ENCODE assay signal across 19 cellular contexts in genomic region chr14:69183735-69184134, GRCh38. TPM values are rescaled to one million over a fixed set of nuclear protein-coding genes. Genes with fewer than 3 reads are reported as not detected.
DNase-seq lines count a peak whose midpoint lies in the region; ATAC-seq and TF ChIP-seq lines count a peak whose summit lies in the region.
"Had no signal": no experiment of that assay in that cellular context is flagged by ENCODE, and none has a peak within 500 bp of the region (broad histone marks: within the 10 kb centered on the region; RNA-seq: fewer than 3 reads in every experiment).

No MANE protein-coding gene starts in this region.

- peaks cover 2% of the 10 kb centered on the region; the same call in 1 of the 3 replicates for H3K9me3 Mint-ChIP-seq in GM23338
- H3K9me3 Mint-ChIP-seq in WTC11: peaks cover 4% of the 10 kb centered on the region; the same call in 1 of the 2 replicates
- H3K9me3 Mint-ChIP-seq: activated B cell treated with CpG ODN at 0.5 μM for 24 hours; activated T-helper 2 cell treated with anti-CD3 and anti-CD28 coated beads, Interferon-gamma antibody, Interleukin-2, Interleukin-4, amounts not matched to agents 10 μg/mL and 5 μg/mL and 100 μg/mL, durations not matched to agents 14 hours and 24 hours and 36 hours had no signal

- H3K4me1 ChIP-seq in GM23338 (ENCODE audit: insufficient read depth) (peaks cover 11% of the 10 kb centered on the region; the same call in 1 of the 2 replicates), GM23248 (ENCODE audit: insufficient read depth) (no peaks in the 10 kb centered on the region)
- H3K4me1 ChIP-seq: sigmoid colon had no signal

- peak; percentile 83 for DNase-seq in GM23338 (ENCODE audit: low spot score)
- DNase-seq in MV-4-11 (lab: John Stamatoyannopoulos, UW): peak; percentile 96
- peak; percentile 24 for DNase-seq in WTC11 (ENCODE audit: low spot score)
- peak; percentile 73 for DNase-seq in iPS-NIHi7 (ENCODE audit: extremely low spot score)
- no peak for DNase-seq in occipital lobe (lab: John Stamatoyannopoulos, UW)
- no peak for DNase-seq in activated T-cell treated with anti-CD3 and anti-CD28 coated beads, Interleukin-2, amount 50 U/mL, for 48 hours
- no peak for DNase-seq in activated naive CD4-positive, alpha-beta T cell treated with Interleukin-2 at 50 U/mL for 16 hours
- no peak for DNase-seq in GM23248
- DNase-seq: activated B cell treated with CpG ODN at 0.5 μM for 24 hours; foreskin melanocyte; GDM1; MM.1S; NCI-H2029; NCI-H510A; sigmoid colon; stimulated activated CD4-positive, alpha-beta T cell treated with anti-CD3 and anti-CD28 coated beads, Interleukin-2, amount 100 ng/mL, for 24 hours; substantia nigra; T-helper 1 cell had no signal

- H3K27ac Mint-ChIP-seq in GM23338: peak overlapping the region; percentile 82
- H3K27ac Mint-ChIP-seq in WTC11: peak overlapping the region; percentile 79
- H3K27ac Mint-ChIP-seq: activated B cell treated with CpG ODN at 0.5 μM for 24 hours; activated T-helper 2 cell treated with anti-CD3 and anti-CD28 coated beads, Interferon-gamma antibody, Interleukin-2, Interleukin-4, amounts not matched to agents 10 μg/mL and 5 μg/mL and 100 μg/mL, durations not matched to agents 14 hours and 24 hours and 36 hours had no signal

- 58 to 65% methylated on average over 4 of the region's 4 CpGs for WGBS in GM23248 (ENCODE audit: low coverage in 1 of 2, low lambda C conversion rate in 2 of 2, missing lambda C conversion rate in 2 of 2), 2 experiments

- H4K20me1 ChIP-seq in GM23338 (replicated peaks; ENCODE audit: insufficient read depth): no peaks in the 10 kb centered on the region
- H4K20me1 ChIP-seq in GM23248 (ENCODE audit: insufficient read depth): no peaks in the 10 kb centered on the region

- H2AFZ ChIP-seq in GM23338 (peak overlapping the region; percentile 43; the same call in 1 of the 2 replicates), GM23248 (no peak overlapping the region)

- in situ Hi-C loops in GM23248 (cut with MboI): no loop called here

- H3K27ac ChIP-seq in GM23338 (ENCODE audit: low read depth) (peak overlapping the region; percentile 51; the same call in 1 of the 2 replicates), GM23248 (no peak overlapping the region)
- H3K27ac ChIP-seq: sigmoid colon had no signal

- POLR2A ChIA-PET in WTC11 (lab: Charles Lee): no interaction called here

- no peaks in the 10 kb centered on the region for H3F3A ChIP-seq in GM23338 (replicated peaks; ENCODE audit: low read depth)
- no peaks in the 10 kb centered on the region for H3F3A ChIP-seq in GM23248 (ENCODE audit: insufficient read depth)

- peaks cover 5% of the 10 kb centered on the region for H3K27me3 Mint-ChIP-seq in GM23338 (ENCODE audit: insufficient read depth, low read depth, poor library complexity)
- H3K27me3 Mint-ChIP-seq in WTC11 (ENCODE audit: low read depth): peaks cover 4% of the 10 kb centered on the region

- H3K4me1 Mint-ChIP-seq in GM23338 (peaks cover 16% of the 10 kb centered on the region), WTC11 (peaks cover 15% of the 10 kb centered on the region)
- H3K4me1 Mint-ChIP-seq: activated B cell treated with CpG ODN at 0.5 μM for 24 hours had no signal

- H3K27me3 ChIP-seq in GM23338 (ENCODE audit: insufficient read depth) (no peaks in the 10 kb centered on the region), GM23248 (replicated peaks; ENCODE audit: insufficient read depth) (no peaks in the 10 kb centered on the region)
- H3K27me3 ChIP-seq: sigmoid colon had no signal

- H3K9me2 ChIP-seq in GM23338 (ENCODE audit: insufficient read depth): no peaks in the 10 kb centered on the region
- H3K9me2 ChIP-seq in GM23248 (ENCODE audit: insufficient read depth): no peaks in the 10 kb centered on the region

- CTCF ChIA-PET in WTC11 (lab: Charles Lee): interaction anchor here (1.0 to 1.4 kb wide), 4 partner anchors 50 to 277 kb away, joined by 3 to 4 read pairs (median 3); no protein-coding TSS in a partner anchor

- H3K9ac ChIP-seq in GM23248: no peak overlapping the region

- H3K4me3 ChIP-seq in GM23338 (no peak overlapping the region), GM23248 (no peak overlapping the region)
- H3K4me3 ChIP-seq: sigmoid colon had no signal

- H3K4me2 ChIP-seq in GM23338 (peak overlapping the region; percentile 33; the same call in 1 of the 2 replicates), GM23248 (ENCODE audit: unreplicated experiment) (no peak overlapping the region)

- peak; percentile 99 for ATAC-seq in GM23338
- peak; percentile 98 for ATAC-seq in WTC11

- H3K36me3 ChIP-seq in GM23338 (ENCODE audit: insufficient read depth) (no peaks in the 10 kb centered on the region), GM23248 (ENCODE audit: low read depth) (no peaks in the 10 kb centered on the region)
- H3K36me3 ChIP-seq: sigmoid colon had no signal

- H3K36me3 Mint-ChIP-seq in GM23338 (ENCODE audit: low read depth) (no peaks in the 10 kb centered on the region), WTC11 (no peaks in the 10 kb centered on the region)

- no peaks in the 10 kb centered on the region for H3K79me2 ChIP-seq in GM23338 (replicated peaks; ENCODE audit: insufficient read depth)
- no peaks in the 10 kb centered on the region for H3K79me2 ChIP-seq in GM23248 (ENCODE audit: insufficient read depth)

- no peaks in the 10 kb centered on the region for H3K9me3 ChIP-seq in GM23248 (ENCODE audit: low read depth)
- H3K9me3 ChIP-seq: sigmoid colon had no signal

- H3K4me3 Mint-ChIP-seq in GM23338 (no peak overlapping the region; the same call in 2 of the 3 replicates), WTC11 (no peak overlapping the region)
- H3K4me3 Mint-ChIP-seq: activated B cell treated with CpG ODN at 0.5 μM for 24 hours had no signal

- TF ChIP-seq CTCF in GM23338 (conservative IDR thresholded peaks at IDR 0.05; ENCODE audit: low read depth in 2 of 2) (no peak), WTC11 (IDR thresholded peaks at IDR 0.05) (no peak)

TF ChIP-seq in GM23338, 12 proteins besides CTCF, POLR2A, EP300 and RAD21 (continues in another document):
- no peak for TF ChIP-seq CREB1 (CRISPR knock-in tag; IDR thresholded peaks at IDR 0.05; ENCODE audit: low read depth)
- no peak for TF ChIP-seq POLR2AphosphoS5 (IDR thresholded peaks at IDR 0.05; ENCODE audit: low read depth)

TF ChIP-seq in WTC11, 78 proteins besides CTCF, POLR2A, EP300 and RAD21 (continues in another document):
- TF ChIP-seq ETV6 (CRISPR knock-in tag; IDR thresholded peaks at IDR 0.05) (no peak), OVOL2 (CRISPR knock-in tag; IDR thresholded peaks at IDR 0.05; ENCODE audit: borderline replicate concordance) (no peak), NFATC4 (CRISPR knock-in tag; IDR thresholded peaks at IDR 0.05) (no peak), NFE2L1 (CRISPR knock-in tag; IDR thresholded peaks at IDR 0.05) (no peak), ATF6 (CRISPR knock-in tag; IDR thresholded peaks at IDR 0.05) (no peak), ZBTB43 (CRISPR knock-in tag; IDR thresholded peaks at IDR 0.05) (no peak), PRRX2 (CRISPR knock-in tag; IDR thresholded peaks at IDR 0.05) (no peak), NFYB (CRISPR knock-in tag; conservative IDR thresholded peaks at IDR 0.05; ENCODE audit: low read depth) (no peak)

RNA-seq across cellular contexts. Expression of gene EXD2, which starts 7.6 kb away (rescaled TPM):
- 20.9 and 23.3 TPM in 2 replicates for total RNA-seq in GM23338 (2014; rRNA removed; shearing (Covaris generic))
- 9.9 and 10.3 TPM in 2 replicates for polyA plus RNA-seq in GM23338 (2016; fragmentation: Nextera tagmentation; extraction: Ambion mirVana)
- 24.1 to 28.2 TPM (median 26.2 TPM) in 3 replicates for total RNA-seq in WTC11 (2021)
- total RNA-seq in occipital lobe: 50.1 TPM
- 10.9 and 17.3 TPM in 2 replicates for total RNA-seq in GM23248 (2014; rRNA removed; shearing (Covaris generic))
- 19.6 and 20.1 TPM in 2 replicates for polyA plus RNA-seq in GM23248 (2016; fragmentation: Nextera tagmentation; extraction: Ambion mirVana)

RNA-seq across cellular contexts. Expression of gene DCAF5, which starts 30.8 kb away (rescaled TPM):
- total RNA-seq in GM23338 (2014; rRNA removed; shearing (Covaris generic)): 15.2 and 15.7 TPM in 2 replicates
- polyA plus RNA-seq in GM23338 (2016; fragmentation: Nextera tagmentation; extraction: Ambion mirVana): 12.5 and 14.0 TPM in 2 replicates
- total RNA-seq in WTC11 (2021): 28.9 to 30.3 TPM (median 29.1 TPM) in 3 replicates
- total RNA-seq in occipital lobe: 37.1 TPM
- total RNA-seq in GM23248 (2014; rRNA removed; shearing (Covaris generic)): 24.5 and 40.2 TPM in 2 replicates
- polyA plus RNA-seq in GM23248 (2016; fragmentation: Nextera tagmentation; extraction: Ambion mirVana): 24.4 and 26.4 TPM in 2 replicates

Comparison
In these comparisons a context has a peak if more than half of its experiments do, and no peak if none do; other contexts are left out.
1. DNase-seq: peak in GM23338 (single experiment), MV-4-11 (single experiment), WTC11 (single experiment) and iPS-NIHi7 (single experiment); none in occipital lobe (single experiment), activated T-cell treated with anti-CD3 and anti-CD28 coated beads, Interleukin-2, amount 50 U/mL, for 48 hours (0 of 2), activated naive CD4-positive, alpha-beta T cell treated with Interleukin-2 at 50 U/mL for 16 hours (single experiment) and GM23248 (single experiment).